Comparison of ENCODE assay signal across 9 cellular contexts in genomic region chr4:184688447-184688846, GRCh38. TPM values are rescaled to one million over a fixed set of nuclear protein-coding genes. Genes with fewer than 3 reads are reported as not detected.
DNase-seq lines count a peak whose midpoint lies in the region; FAIRE-seq and TF ChIP-seq lines count a peak whose summit lies in the region.
"Had no signal": no experiment of that assay in that cellular context is flagged by ENCODE, and none has a peak within 500 bp of the region (broad histone marks: within the 10 kb centered on the region; RNA-seq: fewer than 3 reads in every experiment).

No MANE protein-coding gene starts in this region.

- H3K4me1 ChIP-seq in osteoblast (ENCODE audit: insufficient read depth, low read length) = peaks cover 17% of the 10 kb centered on the region

- peak overlapping the region; percentile 60 for H2AFZ ChIP-seq in osteoblast (ENCODE audit: low read length)

- peak overlapping the region; percentile 61 for H3K27ac ChIP-seq in osteoblast (ENCODE audit: low read depth, low read length)
- H3K27ac ChIP-seq: right atrium auricular region had no signal

- H3K4me3 ChIP-seq in osteoblast (ENCODE audit: insufficient read depth, low read length) = no peak overlapping the region
- H3K4me3 ChIP-seq: right atrium auricular region had no signal

- no peak overlapping the region for H3K27ac Mint-ChIP-seq in endothelial cell (ENCODE audit: unreplicated experiment)

- H4K20me1 ChIP-seq in osteoblast (ENCODE audit: insufficient read depth, low read length) = no peaks in the 10 kb centered on the region

- peaks cover 2% of the 10 kb centered on the region for H3K27me3 Mint-ChIP-seq in endothelial cell (ENCODE audit: unreplicated experiment)

- no peaks in the 10 kb centered on the region for H3K27me3 ChIP-seq in osteoblast (ENCODE audit: insufficient read depth, low read length)
- H3K27me3 ChIP-seq: right atrium auricular region had no signal

- in situ Hi-C loops in G401 (cut with HindIII; ENCODE audit: low sequenced_read_pairs) = no loop called here

- no peak overlapping the region for H3K4me3 Mint-ChIP-seq in endothelial cell (ENCODE audit: unreplicated experiment)

- TF ChIP-seq CTCF in endothelial cell (IDR thresholded peaks at IDR 0.05; ENCODE audit: unreplicated experiment) (no peak), osteoblast (IDR thresholded peaks at IDR 0.05; ENCODE audit: extremely low read depth, low read depth, low read length) (no peak)

- H3K4me2 ChIP-seq in osteoblast (ENCODE audit: insufficient read depth, low read length) = peak overlapping the region; percentile 43

- DNase-seq in GM04504 (ENCODE audit: low read depth) = peak; percentile 71
- DNase-seq in NCI-H69 (lab: John Stamatoyannopoulos, UW) = peak; percentile 74
- DNase-seq in endothelial cell (ENCODE audit: low spot score) = peak; percentile 15
- peak; percentile 91 for DNase-seq in osteoblast (ENCODE audit: insufficient read length, low spot score, missing footprints)
- no peak for DNase-seq in GM19239 (ENCODE audit: insufficient read length, low spot score)
- DNase-seq in G401 (ENCODE audit: low spot score) = no peak
- DNase-seq in occipital lobe (lab: John Stamatoyannopoulos, UW) = no peak
- no peak for DNase-seq in NCI-H187 treated with DMSO at 0.1 percent for 48 hours (lab: John Stamatoyannopoulos, UW)

- peaks cover 16% of the 10 kb centered on the region for H3K4me1 Mint-ChIP-seq in endothelial cell (ENCODE audit: unreplicated experiment)

- H3K79me2 ChIP-seq in osteoblast (ENCODE audit: insufficient read depth, low read length) = no peaks in the 10 kb centered on the region

- no peaks in the 10 kb centered on the region for H3K36me3 ChIP-seq in osteoblast (ENCODE audit: insufficient read depth, low read length)
- H3K36me3 ChIP-seq: right atrium auricular region had no signal

- H3K36me3 Mint-ChIP-seq in endothelial cell (ENCODE audit: low read depth, unreplicated experiment) = no peaks in the 10 kb centered on the region

- FAIRE-seq in GM19239 (lab: Jason Lieb, UNC) = no peak

- no peaks in the 10 kb centered on the region for H3K9me3 ChIP-seq in osteoblast (ENCODE audit: low read depth, low read length)
- H3K9me3 ChIP-seq: right atrium auricular region had no signal

- H3K9me3 Mint-ChIP-seq in endothelial cell (ENCODE audit: unreplicated experiment) = no peaks in the 10 kb centered on the region

RNA-seq across cellular contexts. Expression of gene PRIMPOL, which starts 38.9 kb away (rescaled TPM):
- total RNA-seq in endothelial cell (ENCODE audit: unreplicated experiment) (12.3 TPM), osteoblast (15.6 and 16.6 TPM in 2 replicates), occipital lobe (43.8 TPM)
- 17.4 and 18.0 TPM in 2 replicates for total RNA-seq in G401 (2014; rRNA removed; shearing (Covaris generic))

RNA-seq across cellular contexts. Expression of gene CASP3, which starts 39.2 kb away (rescaled TPM):
- 53.2 TPM for total RNA-seq in endothelial cell (ENCODE audit: unreplicated experiment)
- 56.0 and 59.4 TPM in 2 replicates for total RNA-seq in osteoblast
- total RNA-seq in G401 (2014; rRNA removed; shearing (Covaris generic)) = 50.4 and 63.7 TPM in 2 replicates
- 60.5 TPM for total RNA-seq in occipital lobe

RNA-seq across cellular contexts. Expression of gene CENPU, which starts 45.4 kb away (rescaled TPM):
- total RNA-seq in endothelial cell (ENCODE audit: unreplicated experiment) (13.7 TPM), osteoblast (5.1 and 6.8 TPM in 2 replicates), occipital lobe (3.6 TPM)
- total RNA-seq in G401 (2014; rRNA removed; shearing (Covaris generic)) = 52.7 and 56.0 TPM in 2 replicates

Comparison
In these comparisons a context has a peak if more than half of its experiments do, and no peak if none do; other contexts are left out.
1. DNase-seq: peak in GM04504 (single experiment), NCI-H69 (single experiment), endothelial cell (single experiment) and osteoblast (single experiment); none in GM19239 (single experiment), G401 (single experiment), occipital lobe (single experiment) and NCI-H187 treated with DMSO at 0.1 percent for 48 hours (single experiment).